In the genomic region with DNA sequence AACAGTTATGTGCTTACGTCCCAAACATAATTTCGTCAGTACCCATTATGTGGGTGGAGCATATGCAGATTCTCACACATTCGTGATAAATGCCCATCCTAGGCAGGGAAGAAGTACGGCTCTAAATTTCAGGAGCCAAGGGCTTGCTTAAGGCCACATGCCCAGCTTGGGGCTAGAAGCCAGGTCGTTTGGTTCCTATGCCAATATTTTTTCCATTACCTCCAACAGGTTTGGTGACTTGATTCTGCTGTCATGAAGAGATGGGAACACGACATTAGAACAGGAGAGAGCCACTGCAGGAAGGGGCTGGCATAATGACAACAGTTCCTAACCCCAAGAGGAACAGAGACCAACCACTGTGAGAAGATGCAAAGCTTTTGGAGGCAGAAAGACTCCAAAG, we compare ENCODE assay signal across 18 cellular contexts.
A peak's percentile ranks its signal among the peaks of the same experiment; 100 is the strongest.
DNase-seq lines count a peak whose midpoint lies in the region; ATAC-seq, FAIRE-seq and TF ChIP-seq lines count a peak whose summit lies in the region.
"Had no signal": no experiment of that assay in that cellular context is flagged by ENCODE, and none has a peak within 500 bp of the region (broad histone marks: within the 10 kb centered on the region; RNA-seq: fewer than 3 reads in every experiment).

No MANE protein-coding gene starts in this region.

- no TSS peak for BruUV-seq in IMR-90 (replicated peaks; lab: Mats Ljungman, UMichigan)

- TF ChIP-seq CTCF in IMR-90 (conservative IDR thresholded peaks at IDR 0.05; ENCODE audit: low read depth, low read length) (no peak), psoas muscle (IDR thresholded peaks at IDR 0.05) (no peak)

- in situ Hi-C loops in IMR-90 (cut with MboI; ENCODE audit: low sequenced_read_pairs) = no loop called here

- H4K5ac ChIP-seq in IMR-90 (ENCODE audit: low read depth, low read length) = no peak overlapping the region

- H4K8ac ChIP-seq in IMR-90 (ENCODE audit: low read depth in 2 of 2, low read length in 2 of 2) = no peak overlapping the region

- H3K14ac ChIP-seq in IMR-90 (replicated peaks; ENCODE audit: low read depth, low read length) = no peak overlapping the region

- H3K27me3 Mint-ChIP-seq in naive thymus-derived CD4-positive, alpha-beta T cell = no peaks in the 10 kb centered on the region

- no peak for TF ChIP-seq RAD21 in IMR-90 (IDR thresholded peaks at IDR 0.05; ENCODE audit: low read length)

- DNase-seq in IMR-90 (no peak), NCI-H2029 treated with DMSO at 0.1 percent for 48 hours (lab: John Stamatoyannopoulos, UW) (peak; percentile 18), cerebellum (ENCODE audit: low spot score) (peak; percentile 53), psoas muscle (no peak), NCI-H69 (lab: John Stamatoyannopoulos, UW) (no peak), RCC 7860 (ENCODE audit: low spot score) (no peak)
- DNase-seq in naive thymus-derived CD4-positive, alpha-beta T cell = no peak
- DNase-seq: DMS 273 treated with DMSO at 0.1 percent for 48 hours, EL, Karpas-422, NCI-H1436 treated with DMSO at 0.1 percent for 48 hours, NCI-H2107, NCI-H226, NCI-H748 treated with DMSO at 0.1 percent for 48 hours, RPMI8226 had no signal

- peaks cover 57 to 93% of the 10 kb centered on the region in 2 experiments for H3K79me1 ChIP-seq in IMR-90 (ENCODE audit: low read depth in 1 of 2, low read length in 2 of 2)

- H3K4me1 ChIP-seq in IMR-90 (ENCODE audit: control insufficient read depth, insufficient read depth, low read length) (peaks cover 37% of the 10 kb centered on the region), psoas muscle (peaks cover 58% of the 10 kb centered on the region)
- H3K4me1 ChIP-seq in naive thymus-derived CD4-positive, alpha-beta T cell (ENCODE audit: control insufficient read depth in 2 of 2, insufficient read depth in 2 of 2, low read length in 2 of 2) = peaks cover 0 to 9% of the 10 kb centered on the region in 2 donors

- no peak overlapping the region for H3K4me3 Mint-ChIP-seq in naive thymus-derived CD4-positive, alpha-beta T cell

- CTCF ChIA-PET in IMR-90 (lab: Yijun Ruan, JAX) = interaction anchor here (0.7 kb wide), 1 partner anchor 47 kb away, joined by 3 read pairs; no protein-coding TSS in a partner anchor
- CTCF ChIA-PET in naive thymus-derived CD4-positive, alpha-beta T cell (lab: Charles Lee) = interaction anchor here (0.6 to 1.1 kb wide), 2 partner anchors 13 to 48 kb away, joined by 4 to 6 read pairs; no protein-coding TSS in a partner anchor

- H3K23ac ChIP-seq in IMR-90 (ENCODE audit: low read depth, low read length) = peak overlapping the region; percentile 51; the same call in 1 of the 2 replicates

- H3K36me3 Mint-ChIP-seq in naive thymus-derived CD4-positive, alpha-beta T cell = peaks cover 12 to 61% (median 33%) of the 10 kb centered on the region in 5 donors

- no peak for TF ChIP-seq POLR2A in IMR-90 (IDR thresholded peaks at IDR 0.05; ENCODE audit: low read depth, low read length)

- no peak overlapping the region for H3K4me2 ChIP-seq in IMR-90 (ENCODE audit: low read depth, low read length)
- H3K4me2 ChIP-seq: BLaER1 treated with 17β-estradiol and CSF1 and Interleukin-3, amounts not matched to agents 10 nM and 100 nM had no signal

- H2AK9ac ChIP-seq in IMR-90 (replicated peaks; ENCODE audit: low read depth, low read length, poor library complexity) = no peak overlapping the region

- dilution Hi-C loops in IMR-90 (cut with HindIII; ENCODE audit: low sequenced_read_pairs, unreplicated experiment) = no loop called here

- H3K36me3 ChIP-seq in IMR-90 (ENCODE audit: control insufficient read depth, insufficient read depth, low read length) (peaks cover 59% of the 10 kb centered on the region), psoas muscle (ENCODE audit: insufficient read depth in 1 of 2, low read depth in 1 of 2) (peaks cover 0 to 6% of the 10 kb centered on the region in 2 donors)
- H3K36me3 ChIP-seq in naive thymus-derived CD4-positive, alpha-beta T cell (ENCODE audit: control insufficient read depth in 2 of 3, insufficient read depth in 3 of 3, low read length in 3 of 3) = peaks cover 0 to 26% (median 0%) of the 10 kb centered on the region in 3 experiments

- H3K9me3 Mint-ChIP-seq in naive thymus-derived CD4-positive, alpha-beta T cell = peaks cover 0 to 4% (median 0%) of the 10 kb centered on the region in 11 donors

- intact Hi-C loops in IMR-90 (cut with micrococcal nuclease) = no loop called here
- intact Hi-C loops in psoas muscle (cut with DNase I) = loop anchor here (5.0 kb wide), 2 partner anchors 35 to 40 kb away; no protein-coding TSS in a partner anchor
- intact Hi-C loops in naive thymus-derived CD4-positive, alpha-beta T cell (cut with micrococcal nuclease) = no loop called here

- no CpG with 5 or more reads among the region's 6 CpGs for WGBS in IMR-90 (ENCODE audit: extremely low coverage in 2 of 2, insufficient read length in 1 of 2), 2 experiments
- 40 to 54% (median 46%) methylated on average over 6 of the region's 6 CpGs for WGBS in psoas muscle, 3 donors

- peaks cover 11 to 50% (median 35%) of the 10 kb centered on the region in 7 donors for H3K4me1 Mint-ChIP-seq in naive thymus-derived CD4-positive, alpha-beta T cell

- no peak overlapping the region for H2AK5ac ChIP-seq in IMR-90 (ENCODE audit: low read depth, low read length)

- H3K9me3 ChIP-seq in IMR-90 (ENCODE audit: control insufficient read depth, insufficient read depth, low read length) (no peaks in the 10 kb centered on the region), psoas muscle (no peaks in the 10 kb centered on the region)
- H3K9me3 ChIP-seq in naive thymus-derived CD4-positive, alpha-beta T cell (ENCODE audit: control insufficient read depth in 2 of 3, low read length in 3 of 3) = no peaks in the 10 kb centered on the region

- H4K20me1 ChIP-seq in IMR-90 (ENCODE audit: insufficient read depth, low read length) = peaks cover 85% of the 10 kb centered on the region

- FAIRE-seq in RCC 7860 (lab: Jason Lieb, UNC) = no peak

- H2BK20ac ChIP-seq in IMR-90 (ENCODE audit: low read depth, low read length) = no peak overlapping the region

- H3K4ac ChIP-seq in IMR-90 (ENCODE audit: low read depth, low read length) = peak overlapping the region; percentile 48; the same call in 1 of the 2 replicates

- H3K9me1 ChIP-seq in IMR-90 (ENCODE audit: insufficient read depth, low read length) = peaks cover 40% of the 10 kb centered on the region

- H2BK15ac ChIP-seq in IMR-90 (ENCODE audit: low read depth, low read length) = no peak overlapping the region

- H4K91ac ChIP-seq in IMR-90 (ENCODE audit: insufficient read depth, low read depth, low read length) = no peak overlapping the region

- H3K56ac ChIP-seq in IMR-90 (ENCODE audit: extremely low read depth, insufficient read depth, low read length) = no peak overlapping the region

- no peak overlapping the region for H3K27ac ChIP-seq in IMR-90 (ENCODE audit: insufficient read depth, low read length)
- peak overlapping the region; percentile 74 for H3K27ac ChIP-seq in psoas muscle
- H3K27ac ChIP-seq in naive thymus-derived CD4-positive, alpha-beta T cell (ENCODE audit: low read depth, low read length) = no peak overlapping the region
- H3K27ac ChIP-seq: BLaER1 treated with 17β-estradiol and CSF1 and Interleukin-3, amounts not matched to agents 10 nM and 100 nM had no signal

- no peak for ATAC-seq in IMR-90 (ENCODE audit: low read depth)
- ATAC-seq in psoas muscle = no peak
- no peak for ATAC-seq in GM21447 (IDR thresholded peaks at IDR 0.05; ENCODE audit: unreplicated experiment)
- ATAC-seq in naive thymus-derived CD4-positive, alpha-beta T cell = no peak
- ATAC-seq: HCT116 had no signal

- no peak overlapping the region for H3K18ac ChIP-seq in IMR-90 (ENCODE audit: low read depth, low read length)

- H3K4me3 ChIP-seq in IMR-90 (ENCODE audit: insufficient read depth, low read depth, low read length) (no peak overlapping the region), psoas muscle (no peak overlapping the region)
- no peak overlapping the region for H3K4me3 ChIP-seq in naive thymus-derived CD4-positive, alpha-beta T cell (ENCODE audit: low read length)
- H3K4me3 ChIP-seq: BLaER1 treated with 17β-estradiol and CSF1 and Interleukin-3, amounts not matched to agents 10 nM and 100 nM had no signal

- H3K27me3 ChIP-seq in IMR-90 (ENCODE audit: control insufficient read depth, insufficient read depth, low read length) (no peaks in the 10 kb centered on the region), psoas muscle (ENCODE audit: insufficient read depth in 3 of 3, low read length in 2 of 3) (no peaks in the 10 kb centered on the region)
- H3K27me3 ChIP-seq in naive thymus-derived CD4-positive, alpha-beta T cell (ENCODE audit: control insufficient read depth in 2 of 2, insufficient read depth in 2 of 2, low read length in 2 of 2) = no peaks in the 10 kb centered on the region
- H3K27me3 ChIP-seq: BLaER1 treated with 17β-estradiol and CSF1 and Interleukin-3, amounts not matched to agents 10 nM and 100 nM had no signal

- no peak overlapping the region for H2BK5ac ChIP-seq in IMR-90 (ENCODE audit: low read depth, low read length, poor library complexity, severe bottlenecking)

- H2AFZ ChIP-seq in IMR-90 (replicated peaks; ENCODE audit: low read length, poor library complexity) = no peak overlapping the region

- no peak overlapping the region for H3K9ac ChIP-seq in IMR-90 (ENCODE audit: low read depth, low read length)
- H3K9ac ChIP-seq: BLaER1 treated with 17β-estradiol and CSF1 and Interleukin-3, amounts not matched to agents 10 nM and 100 nM had no signal

- H2BK120ac ChIP-seq in IMR-90 (ENCODE audit: low read depth, low read length) = no peak overlapping the region

- POLR2A ChIA-PET in IMR-90 (lab: Charles Lee; ENCODE audit: unreplicated experiment) = no interaction called here
- POLR2A ChIA-PET in naive thymus-derived CD4-positive, alpha-beta T cell (lab: Charles Lee) = no interaction called here

- H3K27ac Mint-ChIP-seq in naive thymus-derived CD4-positive, alpha-beta T cell = no peak overlapping the region

TF ChIP-seq in IMR-90, 13 proteins besides CTCF, POLR2A, EP300 and RAD21 (continues in another document):
- TF ChIP-seq, protein P1, sequence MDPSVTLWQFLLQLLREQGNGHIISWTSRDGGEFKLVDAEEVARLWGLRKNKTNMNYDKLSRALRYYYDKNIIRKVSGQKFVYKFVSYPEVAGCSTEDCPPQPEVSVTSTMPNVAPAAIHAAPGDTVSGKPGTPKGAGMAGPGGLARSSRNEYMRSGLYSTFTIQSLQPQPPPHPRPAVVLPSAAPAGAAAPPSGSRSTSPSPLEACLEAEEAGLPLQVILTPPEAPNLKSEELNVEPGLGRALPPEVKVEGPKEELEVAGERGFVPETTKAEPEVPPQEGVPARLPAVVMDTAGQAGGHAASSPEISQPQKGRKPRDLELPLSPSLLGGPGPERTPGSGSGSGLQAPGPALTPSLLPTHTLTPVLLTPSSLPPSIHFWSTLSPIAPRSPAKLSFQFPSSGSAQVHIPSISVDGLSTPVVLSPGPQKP (IDR thresholded peaks at IDR 0.05; ENCODE audit: borderline replicate concordance, low read depth, low read length) = no peak
- TF ChIP-seq SMC3 (IDR thresholded peaks at IDR 0.05; ENCODE audit: low read depth, low read length) (no peak), MAZ (IDR thresholded peaks at IDR 0.05; ENCODE audit: borderline replicate concordance, low read depth, low read length) (no peak), RFX5 (IDR thresholded peaks at IDR 0.05; ENCODE audit: low read depth, low read length) (no peak), FOS (IDR thresholded peaks at IDR 0.05; ENCODE audit: low read depth, low read length) (no peak), RCOR1 (IDR thresholded peaks at IDR 0.05; ENCODE audit: insufficient replicate concordance, low read length) (no peak)

Comparison
In these comparisons a context has a peak if more than half of its experiments do, and no peak if none do; other contexts are left out.
1. DNase-seq: peak in NCI-H2029 treated with DMSO at 0.1 percent for 48 hours (single experiment) and cerebellum (single experiment); none in IMR-90 (single experiment), psoas muscle (0 of 2), naive thymus-derived CD4-positive, alpha-beta T cell (0 of 9), NCI-H69 (single experiment) and RCC 7860 (single experiment).
2. intact Hi-C loops: an anchor here in psoas muscle (5.0 kb wide); none called in IMR-90 and naive thymus-derived CD4-positive, alpha-beta T cell.